Comparison of ENCODE assay signal across 10 cellular contexts in genomic region chr9:93466416-93467061, GRCh38. TPM values are rescaled to one million over a fixed set of nuclear protein-coding genes. Genes with fewer than 3 reads are reported as not detected.
A peak's percentile ranks its signal among the peaks of the same experiment; 100 is the strongest.
DNase-seq lines count a peak whose midpoint lies in the region; ATAC-seq and TF ChIP-seq lines count a peak whose summit lies in the region.
"Had no signal": no experiment of that assay in that cellular context is flagged by ENCODE, and none has a peak within 500 bp of the region (broad histone marks: within the 10 kb centered on the region; RNA-seq: fewer than 3 reads in every experiment).

No MANE protein-coding gene starts in this region.

- ATAC-seq in right cardiac atrium = no peak
- ATAC-seq in left cardiac atrium = no peak
- peak; percentile 35 for ATAC-seq in left lung

- DNase-seq in right cardiac atrium = no peak
- DNase-seq in left cardiac atrium = no peak
- DNase-seq in activated CD4-positive, alpha-beta memory T cell treated with anti-CD3 and anti-CD28 coated beads, Interleukin-2, amount 10 ng/mL, durations not matched to agents 7 days and 5 days = no peak
- no peak for DNase-seq in left lung
- DNase-seq in NCI-H524 treated with DMSO at 0.1 percent for 48 hours (lab: John Stamatoyannopoulos, UW) = no peak
- no peak for DNase-seq in WERI-Rb-1
- DNase-seq in ascending aorta (ENCODE audit: low spot score in 2 of 2) = no peak
- DNase-seq in posterior vena cava (ENCODE audit: low spot score) = no peak
- DNase-seq: hypothalamus, NCI-H1092 treated with DMSO at 0.1 percent for 48 hours had no signal

- no peak overlapping the region for H3K4me3 ChIP-seq in right cardiac atrium (ENCODE audit: low read length)
- no peak overlapping the region for H3K4me3 ChIP-seq in left lung
- no peak overlapping the region for H3K4me3 ChIP-seq in WERI-Rb-1 (ENCODE audit: low read depth, low read length)
- H3K4me3 ChIP-seq in ascending aorta = no peak overlapping the region

- H3K36me3 ChIP-seq in left lung = no peaks in the 10 kb centered on the region
- H3K36me3 ChIP-seq in WERI-Rb-1 = peaks cover 7% of the 10 kb centered on the region
- no peaks in the 10 kb centered on the region for H3K36me3 ChIP-seq in ascending aorta

- CTCF ChIA-PET in activated CD4-positive, alpha-beta memory T cell treated with anti-CD3 and anti-CD28 coated beads, Interleukin-2, amount 10 ng/mL, durations not matched to agents 7 days and 5 days (lab: Charles Lee) = interaction anchor here (1.0 kb wide), 1 partner anchor 10 kb away, joined by 3 read pairs; no protein-coding TSS in a partner anchor

- 54% methylated on average over 7 of the region's 7 CpGs for WGBS in right cardiac atrium

- H3K27me3 Mint-ChIP-seq in activated CD4-positive, alpha-beta memory T cell treated with anti-CD3 and anti-CD28 coated beads, Interleukin-2, amount 10 ng/mL, durations not matched to agents 7 days and 5 days = no peaks in the 10 kb centered on the region

- H3K4me1 ChIP-seq in right cardiac atrium (ENCODE audit: control insufficient read depth, insufficient read depth, low read length) (peaks cover 17% of the 10 kb centered on the region), left lung (peaks cover 30 to 93% of the 10 kb centered on the region in 2 donors), ascending aorta (peaks cover 0 to 14% of the 10 kb centered on the region in 2 donors)

- H3K9me3 ChIP-seq in right cardiac atrium (ENCODE audit: control insufficient read depth, low read length) (no peaks in the 10 kb centered on the region), left lung (no peaks in the 10 kb centered on the region), WERI-Rb-1 (ENCODE audit: severe bottlenecking) (no peaks in the 10 kb centered on the region), ascending aorta (no peaks in the 10 kb centered on the region)

- peak overlapping the region; percentile 56 for H3K27ac ChIP-seq in right cardiac atrium (ENCODE audit: low read length)
- H3K27ac ChIP-seq in left lung = peak overlapping the region; percentile 22 to 73
- H3K27ac ChIP-seq in WERI-Rb-1 = no peak overlapping the region
- H3K27ac ChIP-seq in ascending aorta = no peak overlapping the region

- POLR2A ChIA-PET in activated CD4-positive, alpha-beta memory T cell treated with anti-CD3 and anti-CD28 coated beads, Interleukin-2, amount 10 ng/mL, durations not matched to agents 7 days and 5 days (lab: Charles Lee) = interaction anchor here (2.5 to 5.0 kb wide), 2 partner anchors 13 to 14 kb away, joined by 17 to 160 read pairs; partner anchors contain the start of genes FAM120A and FAM120AOS

- intact Hi-C loops in right cardiac atrium (cut with DNase I) (no loop called here), left cardiac atrium (cut with DNase I) (no loop called here), left lung (cut with DNase I) (no loop called here), ascending aorta (cut with DNase I) (no loop called here), posterior vena cava (cut with DNase I) (no loop called here)

- TF ChIP-seq CTCF in left lung (IDR thresholded peaks at IDR 0.05) (no peak), WERI-Rb-1 (IDR thresholded peaks at IDR 0.05; ENCODE audit: low read depth, low read length) (no peak), ascending aorta (IDR thresholded peaks at IDR 0.05) (no peak)

- peak overlapping the region; percentile 88 for H3K27ac Mint-ChIP-seq in activated CD4-positive, alpha-beta memory T cell treated with anti-CD3 and anti-CD28 coated beads, Interleukin-2, amount 10 ng/mL, durations not matched to agents 7 days and 5 days

- H3K4me1 Mint-ChIP-seq in activated CD4-positive, alpha-beta memory T cell treated with anti-CD3 and anti-CD28 coated beads, Interleukin-2, amount 10 ng/mL, durations not matched to agents 7 days and 5 days = peaks cover 93% of the 10 kb centered on the region

- no peaks in the 10 kb centered on the region for H3K27me3 ChIP-seq in right cardiac atrium (ENCODE audit: control insufficient read depth, insufficient read depth)
- no peaks in the 10 kb centered on the region for H3K27me3 ChIP-seq in left lung
- no peaks in the 10 kb centered on the region for H3K27me3 ChIP-seq in WERI-Rb-1 (ENCODE audit: insufficient read depth, low read depth, severe bottlenecking)
- H3K27me3 ChIP-seq in ascending aorta = no peaks in the 10 kb centered on the region

- peak overlapping the region; percentile 37 for H3K4me3 Mint-ChIP-seq in activated CD4-positive, alpha-beta memory T cell treated with anti-CD3 and anti-CD28 coated beads, Interleukin-2, amount 10 ng/mL, durations not matched to agents 7 days and 5 days

- H3K36me3 Mint-ChIP-seq in activated CD4-positive, alpha-beta memory T cell treated with anti-CD3 and anti-CD28 coated beads, Interleukin-2, amount 10 ng/mL, durations not matched to agents 7 days and 5 days (ENCODE audit: low read depth) = peaks cover 36% of the 10 kb centered on the region

- H3K9me3 Mint-ChIP-seq in activated CD4-positive, alpha-beta memory T cell treated with anti-CD3 and anti-CD28 coated beads, Interleukin-2, amount 10 ng/mL, durations not matched to agents 7 days and 5 days = no peaks in the 10 kb centered on the region

RNA-seq across cellular contexts. Expression of gene FAM120AOS, which starts 13.2 kb away (rescaled TPM):
- total RNA-seq in right cardiac atrium (10 to 100 TPM; 38.2 to 45.6 (median 41.2) TPM), left cardiac atrium (10 to 100 TPM; 34.5 to 34.7 TPM), left lung (10 to 100 TPM; 41.2 to 52.9 TPM), ascending aorta (19.9 TPM), posterior vena cava (10 to 100 TPM; 31.5 to 44.0 TPM)
- polyA plus RNA-seq in right cardiac atrium = 39.8 TPM
- 10 to 100 TPM; 41.4 to 43.1 TPM for total RNA-seq in activated CD4-positive, alpha-beta memory T cell treated with anti-CD3 and anti-CD28 coated beads, Interleukin-2, amount 10 ng/mL, durations not matched to agents 7 days and 5 days

RNA-seq across cellular contexts. Expression of gene FAM120A, which starts 15.1 kb away (rescaled TPM):
- 100 to 1,000 TPM in 1 of 4 donors, 10 to 100 TPM in 3; 77.8 to 111 (median 90.2) TPM for total RNA-seq in right cardiac atrium
- polyA plus RNA-seq in right cardiac atrium = 42.3 TPM
- 10 to 100 TPM; 79.6 to 79.7 TPM for total RNA-seq in left cardiac atrium
- total RNA-seq in activated CD4-positive, alpha-beta memory T cell treated with anti-CD3 and anti-CD28 coated beads, Interleukin-2, amount 10 ng/mL, durations not matched to agents 7 days and 5 days = 100 to 1,000 TPM; 133 to 138 TPM
- 100 to 1,000 TPM; 143 to 160 TPM for total RNA-seq in left lung
- 135 TPM for total RNA-seq in ascending aorta
- total RNA-seq in posterior vena cava = 10 to 100 TPM; 94.8 TPM

Comparison
In these comparisons a context has a peak if more than half of its experiments do, and no peak if none do; other contexts are left out.
1. H3K27ac ChIP-seq: peak in right cardiac atrium (single experiment) and left lung (2 of 2); none in WERI-Rb-1 (single experiment) and ascending aorta (0 of 2).